In genomic region chr20:59207742-59208357, GRCh38 we compare ENCODE assay signal across 9 cellular contexts. TPM values are rescaled to one million over a fixed set of nuclear protein-coding genes. Genes with fewer than 3 reads are reported as not detected.
A peak's percentile ranks its signal among the peaks of the same experiment; 100 is the strongest.
DNase-seq lines count a peak whose midpoint lies in the region; ATAC-seq and TF ChIP-seq lines count a peak whose summit lies in the region.
"Had no signal": no experiment of that assay in that cellular context is flagged by ENCODE, and none has a peak within 500 bp of the region (broad histone marks: within the 10 kb centered on the region; RNA-seq: fewer than 3 reads in every experiment).

No MANE protein-coding gene starts in this region.

- H3K36me3 Mint-ChIP-seq in activated naive CD4-positive, alpha-beta T cell treated with anti-CD3 and anti-CD28 coated beads, Interleukin-2, amount 50 U/mL, for 72 hours = no peaks in the 10 kb centered on the region

- peak; percentile 38 for TF ChIP-seq CTCF in HFF-Myc (IDR thresholded peaks at IDR 0.05; ENCODE audit: low read depth, low read length, missing control alignments)

- DNase-seq in CMK (ENCODE audit: low read depth) = peak; percentile 14
- no peak for DNase-seq in HFF-Myc (ENCODE audit: extremely low read depth, low read depth)
- DNase-seq in SKM-1 (lab: John Stamatoyannopoulos, UW; ENCODE audit: unreplicated experiment) = peak; percentile 13
- DNase-seq in activated naive CD4-positive, alpha-beta T cell treated with anti-CD3 and anti-CD28 coated beads, Interleukin-2, amount 50 U/mL, for 72 hours (ENCODE audit: low spot score in 2 of 2) = peak in 1 of 2 donors; percentile 83
- DNase-seq in iPS-NIHi7 (ENCODE audit: extremely low spot score) = peak; percentile 92
- DNase-seq in stimulated activated CD4-positive, alpha-beta T cell treated with anti-CD3 and anti-CD28 coated beads, TNF-alpha, amount 100 ng/mL, for 48 hours (ENCODE audit: low read depth in 3 of 3) = peak; percentile 60 to 79 (median 69)

- H3K9me3 Mint-ChIP-seq in activated naive CD4-positive, alpha-beta T cell treated with anti-CD3 and anti-CD28 coated beads, Interleukin-2, amount 50 U/mL, for 72 hours = no peaks in the 10 kb centered on the region
- H3K9me3 Mint-ChIP-seq: T-helper 1 cell treated with Interleukin-12 subunit alpha and Interleukin-12 subunit beta and Interleukin-4 antibody, amounts not matched to agents 30 μg/mL and 1 μg/mL, for 36 hours had no signal

- ATAC-seq in activated naive CD4-positive, alpha-beta T cell treated with anti-CD3 and anti-CD28 coated beads, Interleukin-2, amount 50 U/mL, for 72 hours = peak; percentile 94 to 95
- ATAC-seq in HG03039 (IDR thresholded peaks at IDR 0.05; ENCODE audit: unreplicated experiment) (no peak), GM18511 (IDR thresholded peaks at IDR 0.05; ENCODE audit: unreplicated experiment) (no peak)

- H3K4me3 ChIP-seq in HFF-Myc (replicated peaks; ENCODE audit: low read depth, low read length) = no peak overlapping the region

- H3K27ac Mint-ChIP-seq in activated naive CD4-positive, alpha-beta T cell treated with anti-CD3 and anti-CD28 coated beads, Interleukin-2, amount 50 U/mL, for 72 hours = peak overlapping the region in 1 of 2 donors; percentile 25
- H3K27ac Mint-ChIP-seq: T-helper 1 cell treated with Interleukin-12 subunit alpha and Interleukin-12 subunit beta and Interleukin-4 antibody, amounts not matched to agents 30 μg/mL and 1 μg/mL, for 36 hours had no signal

RNA-seq across cellular contexts. Expression of gene ZNF831, which starts 44.2 kb away (rescaled TPM):
- total RNA-seq in activated naive CD4-positive, alpha-beta T cell treated with anti-CD3 and anti-CD28 coated beads, Interleukin-2, amount 50 U/mL, for 72 hours = 10 to 100 TPM in 1 of 2 donors, 1 to 10 TPM in 1; 6.6 to 12.7 TPM

Comparison
In these comparisons a context has a peak if more than half of its experiments do, and no peak if none do; other contexts are left out.
1. ATAC-seq: peak in activated naive CD4-positive, alpha-beta T cell treated with anti-CD3 and anti-CD28 coated beads, Interleukin-2, amount 50 U/mL, for 72 hours (2 of 2); none in HG03039 (single experiment) and GM18511 (single experiment).